In genomic region chr17:4492762-4493561, GRCh38 we compare ENCODE assay signal across 9 cellular contexts. TPM values are rescaled to one million over a fixed set of nuclear protein-coding genes. Genes with fewer than 3 reads are reported as not detected.
DNase-seq lines count a peak whose midpoint lies in the region; ATAC-seq and TF ChIP-seq lines count a peak whose summit lies in the region.
"Had no signal": no experiment of that assay in that cellular context is flagged by ENCODE, and none has a peak within 500 bp of the region (broad histone marks: within the 10 kb centered on the region; RNA-seq: fewer than 3 reads in every experiment).

No MANE protein-coding gene starts in this region.

- no peaks in the 10 kb centered on the region for H3K36me3 Mint-ChIP-seq in activated CD4-positive, alpha-beta T cell treated with anti-CD3 and anti-CD28 coated beads, Interleukin-2, amount 10 ng/mL, durations not matched to agents 7 days and 5 days (ENCODE audit: low read depth)

- no peaks in the 10 kb centered on the region for H3F3A ChIP-seq in smooth muscle cell (ENCODE audit: low read depth)

- peaks cover 11% of the 10 kb centered on the region for H3K27me3 ChIP-seq in smooth muscle cell (ENCODE audit: low read depth)

- no peak overlapping the region for H3K4me3 ChIP-seq in smooth muscle cell
- H3K4me3 ChIP-seq: thoracic aorta had no signal

- no peak overlapping the region for H3K27ac ChIP-seq in smooth muscle cell (ENCODE audit: low read depth)
- H3K27ac ChIP-seq: thoracic aorta had no signal

- no peak overlapping the region for H3K27ac Mint-ChIP-seq in activated CD4-positive, alpha-beta T cell treated with anti-CD3 and anti-CD28 coated beads, Interleukin-2, amount 10 ng/mL, durations not matched to agents 7 days and 5 days

- H3K4me2 ChIP-seq in smooth muscle cell: no peak overlapping the region

- DNase-seq in activated CD4-positive, alpha-beta T cell treated with anti-CD3 and anti-CD28 coated beads, Interleukin-2, amount 10 ng/mL, durations not matched to agents 7 days and 5 days: peak; percentile 58
- no peak for DNase-seq in activated CD4-positive, alpha-beta T cell treated with anti-CD3 and anti-CD28 coated beads, Interleukin-2, amount 50 U/mL, for 1 hour
- DNase-seq in RPMI8226: peak; percentile 53
- peak; percentile 12 for DNase-seq in fibroblast of peridontal ligament (ENCODE audit: extremely low read depth)
- DNase-seq in smooth muscle cell (lab: John Stamatoyannopoulos, UW; ENCODE audit: unreplicated experiment): peak; percentile 8
- no peak for DNase-seq in NCI-H82 treated with DMSO at 0.1 percent for 48 hours (lab: John Stamatoyannopoulos, UW; ENCODE audit: unreplicated experiment)
- DNase-seq in hepatic stellate cell (ENCODE audit: low spot score): no peak

- TF ChIP-seq CTCF in smooth muscle cell (IDR thresholded peaks at IDR 0.05; ENCODE audit: borderline replicate concordance, insufficient read depth, poor library complexity, severe bottlenecking): no peak

- no peaks in the 10 kb centered on the region for H3K9me3 ChIP-seq in smooth muscle cell (replicated peaks; ENCODE audit: low read depth)
- H3K9me3 ChIP-seq: thoracic aorta had no signal

- CTCF ChIA-PET in activated CD4-positive, alpha-beta T cell treated with anti-CD3 and anti-CD28 coated beads, Interleukin-2, amount 10 ng/mL, durations not matched to agents 7 days and 5 days (lab: Charles Lee): interaction anchor here (0.6 kb wide), 1 partner anchor 54 kb away, joined by 5 read pairs; no protein-coding TSS in a partner anchor

- H3K4me3 Mint-ChIP-seq in activated CD4-positive, alpha-beta T cell treated with anti-CD3 and anti-CD28 coated beads, Interleukin-2, amount 10 ng/mL, durations not matched to agents 7 days and 5 days: no peak overlapping the region

- H3K4me1 Mint-ChIP-seq in activated CD4-positive, alpha-beta T cell treated with anti-CD3 and anti-CD28 coated beads, Interleukin-2, amount 10 ng/mL, durations not matched to agents 7 days and 5 days: peaks cover 3% of the 10 kb centered on the region

- no peak overlapping the region for H3K9ac ChIP-seq in smooth muscle cell (ENCODE audit: low read depth)

- no peaks in the 10 kb centered on the region for H3K4me1 ChIP-seq in smooth muscle cell (ENCODE audit: low read depth)

- H3K36me3 ChIP-seq in smooth muscle cell (ENCODE audit: low read depth): no peaks in the 10 kb centered on the region
- H3K36me3 ChIP-seq: thoracic aorta had no signal

- H2AFZ ChIP-seq in smooth muscle cell (ENCODE audit: low read depth): no peak overlapping the region

- no peak for ATAC-seq in HG03045 (IDR thresholded peaks at IDR 0.05; ENCODE audit: unreplicated experiment)

- H3K27me3 Mint-ChIP-seq in activated CD4-positive, alpha-beta T cell treated with anti-CD3 and anti-CD28 coated beads, Interleukin-2, amount 10 ng/mL, durations not matched to agents 7 days and 5 days: peaks cover 8% of the 10 kb centered on the region

- no peaks in the 10 kb centered on the region for H3K79me2 ChIP-seq in smooth muscle cell (ENCODE audit: low read depth)

- 44% methylated on average over 20 of the region's 20 CpGs for WGBS in smooth muscle cell (ENCODE audit: low lambda C conversion rate)

- POLR2A ChIA-PET in activated CD4-positive, alpha-beta T cell treated with anti-CD3 and anti-CD28 coated beads, Interleukin-2, amount 10 ng/mL, durations not matched to agents 7 days and 5 days (lab: Charles Lee): no interaction called here

- H4K20me1 ChIP-seq in smooth muscle cell (ENCODE audit: low read depth): no peaks in the 10 kb centered on the region

- no peaks in the 10 kb centered on the region for H3K9me3 Mint-ChIP-seq in activated CD4-positive, alpha-beta T cell treated with anti-CD3 and anti-CD28 coated beads, Interleukin-2, amount 10 ng/mL, durations not matched to agents 7 days and 5 days

RNA-seq across cellular contexts. Expression of gene SPNS2, which starts 5.7 kb away (rescaled TPM):
- under 1 TPM; 0.25 to 0.29 TPM for total RNA-seq in activated CD4-positive, alpha-beta T cell treated with anti-CD3 and anti-CD28 coated beads, Interleukin-2, amount 10 ng/mL, durations not matched to agents 7 days and 5 days
- 15.9 and 16.5 TPM in 2 replicates for total RNA-seq in smooth muscle cell
- 5.1 and 44.1 TPM in 2 replicates for polyA plus RNA-seq in smooth muscle cell

RNA-seq across cellular contexts. Expression of gene SPNS3, which starts 59.2 kb away (rescaled TPM):
- 1 to 10 TPM; 6.5 to 8.0 TPM for total RNA-seq in activated CD4-positive, alpha-beta T cell treated with anti-CD3 and anti-CD28 coated beads, Interleukin-2, amount 10 ng/mL, durations not matched to agents 7 days and 5 days
- 0.09 TPM in 1 of 2 replicates, not detected in the other for total RNA-seq in smooth muscle cell
- 1.1 TPM in 1 of 2 replicates, not detected in the other for polyA plus RNA-seq in smooth muscle cell

Comparison
In these comparisons a context has a peak if more than half of its experiments do, and no peak if none do; other contexts are left out.
1. DNase-seq: peak in activated CD4-positive, alpha-beta T cell treated with anti-CD3 and anti-CD28 coated beads, Interleukin-2, amount 10 ng/mL, durations not matched to agents 7 days and 5 days (single experiment), RPMI8226 (single experiment), fibroblast of peridontal ligament (single experiment) and smooth muscle cell (single experiment); none in activated CD4-positive, alpha-beta T cell treated with anti-CD3 and anti-CD28 coated beads, Interleukin-2, amount 50 U/mL, for 1 hour (single experiment), NCI-H82 treated with DMSO at 0.1 percent for 48 hours (single experiment) and hepatic stellate cell (single experiment).
2. RNA of gene SPNS2, which starts 5.7 kb away (total RNA-seq): 15.9 to 16.5 TPM in smooth muscle cell; 0.25 to 0.29 TPM in activated CD4-positive, alpha-beta T cell treated with anti-CD3 and anti-CD28 coated beads, Interleukin-2, amount 10 ng/mL, durations not matched to agents 7 days and 5 days; every median in the first group is over 10 times any median in the second.